Comparison of ENCODE assay signal across 14 cellular contexts in the genomic region with DNA sequence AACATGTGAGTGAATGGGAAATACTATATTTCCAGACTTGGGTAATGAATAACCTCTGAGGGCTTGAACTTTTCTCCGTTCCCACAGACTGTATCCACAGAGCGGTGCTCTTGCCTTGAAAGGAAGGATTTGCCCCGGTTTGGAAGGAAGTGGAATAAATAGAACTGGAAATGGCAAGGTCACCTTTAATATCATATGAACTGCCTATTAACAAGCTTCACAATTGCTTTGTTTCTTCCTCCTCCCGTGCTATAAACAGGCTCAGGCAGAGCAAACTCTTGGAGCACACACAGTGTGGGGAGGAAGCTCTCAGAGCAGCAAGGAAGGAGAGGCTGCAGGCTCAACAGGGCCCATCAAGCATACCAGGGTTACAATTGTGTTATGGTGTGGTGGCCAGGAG. TPM values are rescaled to one million over a fixed set of nuclear protein-coding genes. Genes with fewer than 3 reads are reported as not detected.
A peak's percentile ranks its signal among the peaks of the same experiment; 100 is the strongest.
DNase-seq lines count a peak whose midpoint lies in the region; ATAC-seq, FAIRE-seq and TF ChIP-seq lines count a peak whose summit lies in the region.
"Had no signal": no experiment of that assay in that cellular context is flagged by ENCODE, and none has a peak within 500 bp of the region (broad histone marks: within the 10 kb centered on the region; RNA-seq: fewer than 3 reads in every experiment).

No MANE protein-coding gene starts in this region.

- peak overlapping the region in 1 of 2 donors; percentile 40 for H3K4me3 Mint-ChIP-seq in CD14-positive monocyte
- no peak overlapping the region for H3K4me3 Mint-ChIP-seq in WTC11
- H3K4me3 Mint-ChIP-seq: activated T-cell treated with anti-CD3 and anti-CD28 coated beads, Interleukin-2, amount 50 U/mL, for 72 hours had no signal

- H3K9me3 ChIP-seq in iPS-20b (ENCODE audit: insufficient read depth, low read depth, low read length) (no peaks in the 10 kb centered on the region), pancreas (no peaks in the 10 kb centered on the region), breast epithelium (no peaks in the 10 kb centered on the region)

- FAIRE-seq in pancreas (lab: Jason Lieb, UNC): no peak
- FAIRE-seq: urothelium cell line had no signal

- H3K4me1 Mint-ChIP-seq in CD14-positive monocyte (peaks cover 80% of the 10 kb centered on the region), WTC11 (peaks cover 20% of the 10 kb centered on the region)

- no peaks in the 10 kb centered on the region for H3K9me3 Mint-ChIP-seq in CD14-positive monocyte
- H3K9me3 Mint-ChIP-seq in WTC11: no peaks in the 10 kb centered on the region

- 14 to 21% methylated on average over 4 of the region's 4 CpGs for WGBS in pancreas, 2 donors

- H3K36me3 Mint-ChIP-seq in CD14-positive monocyte: no peaks in the 10 kb centered on the region
- H3K36me3 Mint-ChIP-seq in WTC11: no peaks in the 10 kb centered on the region

- H3K4me1 ChIP-seq in iPS-20b (ENCODE audit: insufficient read depth, low read length) (peaks cover 11% of the 10 kb centered on the region; the same call in 1 of the 2 replicates), pancreas (peaks cover 0 to 6% (median 5%) of the 10 kb centered on the region in 3 donors), breast epithelium (no peaks in the 10 kb centered on the region)

- H3K27me3 ChIP-seq in iPS-20b (ENCODE audit: insufficient read depth, low read length) (no peaks in the 10 kb centered on the region), pancreas (no peaks in the 10 kb centered on the region), breast epithelium (no peaks in the 10 kb centered on the region)

- intact Hi-C loops in CD14-positive monocyte (cut with micrococcal nuclease) (no loop called here), pancreas (cut with DNase I) (no loop called here), breast epithelium (cut with DNase I; ENCODE audit: low total_unique reads) (no loop called here)

- H3K4me3 ChIP-seq in iPS-20b (ENCODE audit: low read length): no peak overlapping the region
- no peak overlapping the region for H3K4me3 ChIP-seq in pancreas
- no peak overlapping the region for H3K4me3 ChIP-seq in breast epithelium
- H3K4me3 ChIP-seq: lung had no signal

- CTCF ChIA-PET in WTC11 (lab: Charles Lee): interaction anchor here (2.1 kb wide), 1 partner anchor 17 kb away, joined by 8 read pairs; no protein-coding TSS in a partner anchor

- TF ChIP-seq CTCF in CD14-positive monocyte (IDR thresholded peaks at IDR 0.05) (no peak), WTC11 (IDR thresholded peaks at IDR 0.05) (no peak), pancreas (IDR thresholded peaks at IDR 0.05) (no peak), breast epithelium (IDR thresholded peaks at IDR 0.05) (no peak)

- no peak for TF ChIP-seq POLR2A in breast epithelium (IDR thresholded peaks at IDR 0.05)

- H3K27me3 Mint-ChIP-seq in CD14-positive monocyte (ENCODE audit: low read depth in 3 of 3): peaks cover 0 to 2% (median 2%) of the 10 kb centered on the region in 3 donors
- no peaks in the 10 kb centered on the region for H3K27me3 Mint-ChIP-seq in WTC11 (ENCODE audit: low read depth)

- DNase-seq in CD14-positive monocyte (ENCODE audit: low spot score) (no peak), WTC11 (ENCODE audit: low spot score) (no peak), pancreas (no peak), breast epithelium (ENCODE audit: low spot score in 2 of 2) (no peak), dedifferentiated amniotic fluid mesenchymal stem cell (ENCODE audit: extremely low spot score) (no peak), SKM-1 treated with dmso at 0.1 percent for 144 hours (lab: John Stamatoyannopoulos, UW; ENCODE audit: unreplicated experiment) (no peak)
- DNase-seq: activated CD4-positive, alpha-beta T cell treated with anti-CD3 and anti-CD28 coated beads for 4 hours; activated T-cell treated with anti-CD3 and anti-CD28 coated beads, Interleukin-2, amount 50 U/mL, for 72 hours; effector memory CD4-positive, alpha-beta T cell; stimulated activated CD8-positive, alpha-beta memory T cell treated with anti-CD3 and anti-CD28 coated beads, Interleukin-4, amount 100 ng/mL, for 48 hours had no signal

- ATAC-seq in WTC11: peak; percentile 74
- ATAC-seq in pancreas: peak in 3 of 4 donors; percentile 67 to 79 (median 77)
- ATAC-seq in GM18858 (IDR thresholded peaks at IDR 0.05; ENCODE audit: unreplicated experiment): no peak
- ATAC-seq: activated T-cell treated with anti-CD3 and anti-CD28 coated beads, Interleukin-2, amount 50 U/mL, for 72 hours had no signal

- H3K27ac Mint-ChIP-seq in CD14-positive monocyte (peak overlapping the region; percentile 82 to 97 (median 92)), WTC11 (peak overlapping the region; percentile 3; the same call in 1 of the 2 replicates)
- H3K27ac Mint-ChIP-seq: activated T-cell treated with anti-CD3 and anti-CD28 coated beads, Interleukin-2, amount 50 U/mL, for 72 hours had no signal

- H3K9ac ChIP-seq in iPS-20b (ENCODE audit: low read depth, low read length): peak overlapping the region; percentile 44; the same call in 1 of the 2 replicates

- H3K27ac ChIP-seq in iPS-20b (ENCODE audit: low read length) (no peak overlapping the region), pancreas (peak overlapping the region in 2 of 4 donors; percentile 5 to 53), breast epithelium (no peak overlapping the region)

- POLR2A ChIA-PET in WTC11 (lab: Charles Lee): interaction anchor here (0.5 kb wide), 1 partner anchor 161 kb away, joined by 3 read pairs; no protein-coding TSS in a partner anchor

- H3K36me3 ChIP-seq in iPS-20b (ENCODE audit: insufficient read depth, low read depth, low read length) (no peaks in the 10 kb centered on the region), pancreas (no peaks in the 10 kb centered on the region), breast epithelium (no peaks in the 10 kb centered on the region)

TF ChIP-seq in WTC11, 78 proteins besides CTCF, POLR2A, EP300 and RAD21:
- no peak for TF ChIP-seq EMX1 (CRISPR knock-in tag; IDR thresholded peaks at IDR 0.05)
- TF ChIP-seq IRF2 (CRISPR knock-in tag; IDR thresholded peaks at IDR 0.05; ENCODE audit: borderline replicate concordance, low read depth): no peak
- TF ChIP-seq NR1H2 (CRISPR knock-in tag; IDR thresholded peaks at IDR 0.05): no peak
- no peak for TF ChIP-seq GRHL2 (CRISPR knock-in tag; IDR thresholded peaks at IDR 0.05; ENCODE audit: insufficient replicate concordance, severe bottlenecking)
- TF ChIP-seq, protein P1, sequence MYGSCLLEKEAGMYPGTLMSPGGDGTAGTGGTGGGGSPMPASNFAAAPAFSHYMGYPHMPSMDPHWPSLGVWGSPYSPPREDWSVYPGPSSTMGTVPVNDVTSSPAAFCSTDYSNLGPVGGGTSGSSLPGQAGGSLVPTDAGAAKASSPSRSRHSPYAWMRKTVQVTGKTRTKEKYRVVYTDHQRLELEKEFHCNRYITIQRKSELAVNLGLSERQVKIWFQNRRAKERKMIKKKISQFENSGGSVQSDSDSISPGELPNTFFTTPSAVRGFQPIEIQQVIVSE (CRISPR knock-in tag; IDR thresholded peaks at IDR 0.05; ENCODE audit: borderline replicate concordance): no peak
- TF ChIP-seq FOXK1 (CRISPR knock-in tag; IDR thresholded peaks at IDR 0.05): no peak

RNA-seq across cellular contexts. Expression of gene DARS1, which starts 28.5 kb away (rescaled TPM):
- polyA plus RNA-seq in CD14-positive monocyte: 10 to 100 TPM; 46.2 to 53.0 TPM
- total RNA-seq in WTC11 (2021): 80.9 to 95.5 TPM (median 91.7 TPM) in 3 replicates
- total RNA-seq in pancreas: 10 to 100 TPM; 29.8 to 41.3 (median 37.4) TPM
- 10 to 100 TPM; 34.9 to 49.0 TPM for polyA plus RNA-seq in pancreas
- total RNA-seq in breast epithelium: 100 to 1,000 TPM in 1 of 3 donors, 10 to 100 TPM in 2; 76.4 to 117 (median 86.7) TPM
